ENCODE assay signal across 21 cellular contexts in the genomic region with DNA sequence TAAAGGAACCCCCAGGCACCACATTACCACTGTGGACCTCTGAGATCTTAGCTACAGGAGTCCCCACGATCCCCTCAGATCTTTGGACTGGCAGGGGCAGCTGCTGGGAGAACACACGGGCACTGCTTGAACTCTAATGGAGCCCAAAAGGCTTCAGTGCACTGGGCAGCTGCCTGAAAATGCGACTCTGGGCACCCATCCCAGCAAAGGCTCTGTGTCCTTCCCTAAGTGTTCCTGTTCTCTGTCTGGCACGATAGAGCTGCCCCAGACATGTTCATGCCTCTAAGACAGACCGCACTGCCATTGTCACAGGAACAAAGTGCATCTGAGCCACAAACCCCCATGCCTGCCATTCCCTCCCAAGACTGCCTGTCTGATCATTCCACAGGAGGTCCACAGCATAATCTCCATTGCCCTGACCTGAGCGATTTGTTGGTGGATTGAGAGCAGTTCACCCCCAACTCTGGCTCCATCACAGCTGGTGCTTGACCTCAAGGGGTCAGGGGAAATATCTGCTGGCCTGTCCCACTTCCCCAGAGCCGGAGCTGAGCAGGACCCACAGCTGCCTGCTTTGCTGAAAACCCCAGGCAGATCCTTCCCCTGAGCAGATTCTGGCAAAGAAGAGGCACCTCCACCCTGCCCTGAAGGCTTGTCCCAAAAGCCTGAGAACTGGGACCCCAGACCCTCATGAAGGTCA.
DNase-seq lines count a peak whose midpoint lies in the region; ATAC-seq and TF ChIP-seq lines count a peak whose summit lies in the region.
"Had no signal": no experiment of that assay in that cellular context is flagged by ENCODE, and none has a peak within 500 bp of the region (broad histone marks: within the 10 kb centered on the region; RNA-seq: fewer than 3 reads in every experiment).

No MANE protein-coding gene starts in this region.

- H4K5ac ChIP-seq in IMR-90 (ENCODE audit: low read depth, low read length) = no peak overlapping the region

- H2BK5ac ChIP-seq in IMR-90 (ENCODE audit: low read depth, low read length, poor library complexity, severe bottlenecking) = no peak overlapping the region

- no peak overlapping the region for H3K23ac ChIP-seq in IMR-90 (ENCODE audit: low read depth, low read length)

- H3K4me3 ChIP-seq in IMR-90 (ENCODE audit: insufficient read depth, low read depth, low read length) (no peak overlapping the region), lower lobe of right lung (no peak overlapping the region), testis (no peak overlapping the region)
- H3K4me3 ChIP-seq: A549, BLaER1 had no signal

- no peak for TF ChIP-seq RAD21 in IMR-90 (IDR thresholded peaks at IDR 0.05; ENCODE audit: low read length)

- intact Hi-C loops in IMR-90 (cut with micrococcal nuclease) = no loop called here
- intact Hi-C loops in head of caudate nucleus (cut with DNase I) = no loop called here
- intact Hi-C loops in lower lobe of right lung (cut with DNase I) = no loop called here
- intact Hi-C loops in testis (cut with DNase I; ENCODE audit: low total_unique reads) = no loop called here

- CTCF ChIA-PET in IMR-90 (lab: Yijun Ruan, JAX) = no interaction called here

- H2BK20ac ChIP-seq in IMR-90 (ENCODE audit: low read depth, low read length) = 0 out of 2 replicates have a peak overlapping the region, but pooled peaks have one; percentile 10

- TF ChIP-seq CTCF in IMR-90 (conservative IDR thresholded peaks at IDR 0.05; ENCODE audit: low read depth, low read length) (no peak), lower lobe of right lung (IDR thresholded peaks at IDR 0.05) (no peak), testis (IDR thresholded peaks at IDR 0.05) (no peak)

- no peak overlapping the region for H3K4me2 ChIP-seq in IMR-90 (ENCODE audit: low read depth, low read length)
- H3K4me2 ChIP-seq: A549, BLaER1 had no signal

- H3K56ac ChIP-seq in IMR-90 (ENCODE audit: extremely low read depth, insufficient read depth, low read length) = no peak overlapping the region

- no peaks in the 10 kb centered on the region for H4K20me1 ChIP-seq in IMR-90 (ENCODE audit: insufficient read depth, low read length)
- H4K20me1 ChIP-seq: BLaER1 had no signal

- no peak overlapping the region for H3K14ac ChIP-seq in IMR-90 (replicated peaks; ENCODE audit: low read depth, low read length)

- no peak overlapping the region for H4K91ac ChIP-seq in IMR-90 (ENCODE audit: insufficient read depth, low read depth, low read length)

- H2AFZ ChIP-seq in IMR-90 (replicated peaks; ENCODE audit: low read length, poor library complexity) = no peak overlapping the region

- no peaks in the 10 kb centered on the region for H3K9me1 ChIP-seq in IMR-90 (ENCODE audit: insufficient read depth, low read length)

- BruUV-seq in IMR-90 (replicated peaks; lab: Mats Ljungman, UMichigan) = no TSS peak

- H3K9me3 ChIP-seq in IMR-90 (ENCODE audit: control insufficient read depth, insufficient read depth, low read length) = no peaks in the 10 kb centered on the region
- H3K9me3 ChIP-seq in lower lobe of right lung = no peaks in the 10 kb centered on the region
- no peaks in the 10 kb centered on the region for H3K9me3 ChIP-seq in testis
- H3K9me3 ChIP-seq: A549, BLaER1 had no signal

- H3K4me1 ChIP-seq in IMR-90 (ENCODE audit: control insufficient read depth, insufficient read depth, low read length) (no peaks in the 10 kb centered on the region), lower lobe of right lung (no peaks in the 10 kb centered on the region), testis (peaks cover 5% of the 10 kb centered on the region)
- H3K4me1 ChIP-seq: A549, BLaER1 had no signal

- no peak overlapping the region for H2AK5ac ChIP-seq in IMR-90 (ENCODE audit: low read depth, low read length)

- TF ChIP-seq POLR2A in IMR-90 (IDR thresholded peaks at IDR 0.05; ENCODE audit: low read depth, low read length) (no peak), testis (IDR thresholded peaks at IDR 0.05) (no peak)

- no peak overlapping the region for H2AK9ac ChIP-seq in IMR-90 (replicated peaks; ENCODE audit: low read depth, low read length, poor library complexity)

- H2BK15ac ChIP-seq in IMR-90 (ENCODE audit: low read depth, low read length) = no peak overlapping the region

- H3K4ac ChIP-seq in IMR-90 (ENCODE audit: low read depth, low read length) = no peak overlapping the region

- no peaks in the 10 kb centered on the region for H3K79me1 ChIP-seq in IMR-90 (ENCODE audit: low read depth in 1 of 2, low read length in 2 of 2)

- no peak overlapping the region for H2BK120ac ChIP-seq in IMR-90 (ENCODE audit: low read depth, low read length)

- no peak overlapping the region for H3K18ac ChIP-seq in IMR-90 (ENCODE audit: low read depth, low read length)

- no peak overlapping the region for H4K8ac ChIP-seq in IMR-90 (ENCODE audit: low read depth in 2 of 2, low read length in 2 of 2)

- no peaks in the 10 kb centered on the region for H3K27me3 ChIP-seq in IMR-90 (ENCODE audit: control insufficient read depth, insufficient read depth, low read length)
- no peaks in the 10 kb centered on the region for H3K27me3 ChIP-seq in lower lobe of right lung (ENCODE audit: low read depth)
- no peaks in the 10 kb centered on the region for H3K27me3 ChIP-seq in testis
- H3K27me3 ChIP-seq: BLaER1 had no signal

- no peak for DNase-seq in IMR-90
- DNase-seq in head of caudate nucleus = peak in 26 of 42 donors; percentile 1 to 45 (median 10)
- DNase-seq in lower lobe of right lung = no peak
- DNase-seq in testis = peak; percentile 28
- DNase-seq in NCI-H345 (lab: John Stamatoyannopoulos, UW) = no peak
- no peak for DNase-seq in epidermal melanocyte (ENCODE audit: insufficient read length, low spot score)
- DNase-seq in activated T-cell treated with anti-CD3 and anti-CD28 coated beads for 4 hours = no peak
- DNase-seq: Calu3; CD4-positive, alpha-beta memory T cell; GF-D8; HCEC 1CT; KBM-7; NCI-H1105 treated with DMSO at 0.1 percent for 48 hours; NCI-H1694 treated with DMSO at 0.1 percent for 48 hours; NCI-H2227 treated with DMSO at 0.1 percent for 48 hours; NCI-H524; NCI-H82; OCI-M1; SHP77 treated with DMSO at 0.1 percent for 48 hours had no signal

- dilution Hi-C loops in IMR-90 (cut with HindIII; ENCODE audit: low sequenced_read_pairs, unreplicated experiment) = no loop called here

- H3K36me3 ChIP-seq in IMR-90 (ENCODE audit: control insufficient read depth, insufficient read depth, low read length) = no peaks in the 10 kb centered on the region
- no peaks in the 10 kb centered on the region for H3K36me3 ChIP-seq in lower lobe of right lung
- H3K36me3 ChIP-seq in testis (ENCODE audit: low read depth, missing control alignments) = no peaks in the 10 kb centered on the region
- H3K36me3 ChIP-seq: BLaER1 had no signal

- WGBS in IMR-90 (ENCODE audit: extremely low coverage in 2 of 2, insufficient read length in 1 of 2), 2 experiments = 33% methylated on average over 2 of the region's 7 CpGs; no CpG with 5 or more reads in 1 of the 2 experiments
- WGBS in testis, 2 donors = 35 to 47% methylated on average over 5 to 7 of the region's 7 CpGs

- ATAC-seq in IMR-90 (ENCODE audit: low read depth) = no peak
- ATAC-seq in lower lobe of right lung = peak; percentile 21 to 52
- ATAC-seq: A549 had no signal

- POLR2A ChIA-PET in IMR-90 (lab: Charles Lee; ENCODE audit: unreplicated experiment) = no interaction called here

- no peak overlapping the region for H3K27ac ChIP-seq in IMR-90 (ENCODE audit: insufficient read depth, low read length)
- no peak overlapping the region for H3K27ac ChIP-seq in lower lobe of right lung
- H3K27ac ChIP-seq in testis = no peak overlapping the region
- H3K27ac ChIP-seq: A549, BLaER1 had no signal

- in situ Hi-C loops in IMR-90 (cut with MboI; ENCODE audit: low sequenced_read_pairs) = no loop called here

- no peak overlapping the region for H3K9ac ChIP-seq in IMR-90 (ENCODE audit: low read depth, low read length)
- H3K9ac ChIP-seq: BLaER1 had no signal

TF ChIP-seq in IMR-90, 13 proteins besides CTCF, POLR2A, EP300 and RAD21:
- TF ChIP-seq FOS (IDR thresholded peaks at IDR 0.05; ENCODE audit: low read depth, low read length) (no peak), SMC3 (IDR thresholded peaks at IDR 0.05; ENCODE audit: low read depth, low read length) (no peak), MXI1 (IDR thresholded peaks at IDR 0.05; ENCODE audit: borderline replicate concordance, low read depth, low read length) (no peak), RFX5 (IDR thresholded peaks at IDR 0.05; ENCODE audit: low read depth, low read length) (no peak), RCOR1 (IDR thresholded peaks at IDR 0.05; ENCODE audit: insufficient replicate concordance, low read length) (no peak), CEBPB (IDR thresholded peaks at IDR 0.05; ENCODE audit: low read depth, low read length) (no peak), CHD1 (IDR thresholded peaks at IDR 0.05; ENCODE audit: low read depth, low read length) (no peak), MAZ (IDR thresholded peaks at IDR 0.05; ENCODE audit: borderline replicate concordance, low read depth, low read length) (no peak), BHLHE40 (IDR thresholded peaks at IDR 0.05; ENCODE audit: low read depth, low read length) (no peak), MAFK (IDR thresholded peaks at IDR 0.05; ENCODE audit: low read depth, low read length) (no peak)
- TF ChIP-seq, protein P1, sequence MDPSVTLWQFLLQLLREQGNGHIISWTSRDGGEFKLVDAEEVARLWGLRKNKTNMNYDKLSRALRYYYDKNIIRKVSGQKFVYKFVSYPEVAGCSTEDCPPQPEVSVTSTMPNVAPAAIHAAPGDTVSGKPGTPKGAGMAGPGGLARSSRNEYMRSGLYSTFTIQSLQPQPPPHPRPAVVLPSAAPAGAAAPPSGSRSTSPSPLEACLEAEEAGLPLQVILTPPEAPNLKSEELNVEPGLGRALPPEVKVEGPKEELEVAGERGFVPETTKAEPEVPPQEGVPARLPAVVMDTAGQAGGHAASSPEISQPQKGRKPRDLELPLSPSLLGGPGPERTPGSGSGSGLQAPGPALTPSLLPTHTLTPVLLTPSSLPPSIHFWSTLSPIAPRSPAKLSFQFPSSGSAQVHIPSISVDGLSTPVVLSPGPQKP (IDR thresholded peaks at IDR 0.05; ENCODE audit: borderline replicate concordance, low read depth, low read length) = no peak
- TF ChIP-seq, protein P2, sequence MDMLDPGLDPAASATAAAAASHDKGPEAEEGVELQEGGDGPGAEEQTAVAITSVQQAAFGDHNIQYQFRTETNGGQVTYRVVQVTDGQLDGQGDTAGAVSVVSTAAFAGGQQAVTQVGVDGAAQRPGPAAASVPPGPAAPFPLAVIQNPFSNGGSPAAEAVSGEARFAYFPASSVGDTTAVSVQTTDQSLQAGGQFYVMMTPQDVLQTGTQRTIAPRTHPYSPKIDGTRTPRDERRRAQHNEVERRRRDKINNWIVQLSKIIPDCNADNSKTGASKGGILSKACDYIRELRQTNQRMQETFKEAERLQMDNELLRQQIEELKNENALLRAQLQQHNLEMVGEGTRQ (IDR thresholded peaks at IDR 0.05; ENCODE audit: low read depth, low read length) = no peak

Comparison
In these comparisons a context has a peak if more than half of its experiments do, and no peak if none do; other contexts are left out.
1. DNase-seq: peak in head of caudate nucleus (26 of 42) and testis (single experiment); none in IMR-90 (single experiment), lower lobe of right lung (single experiment), NCI-H345 (single experiment), epidermal melanocyte (single experiment) and activated T-cell treated with anti-CD3 and anti-CD28 coated beads for 4 hours (single experiment).